8 cellular contexts compared by ENCODE assay signal in the genomic region with DNA sequence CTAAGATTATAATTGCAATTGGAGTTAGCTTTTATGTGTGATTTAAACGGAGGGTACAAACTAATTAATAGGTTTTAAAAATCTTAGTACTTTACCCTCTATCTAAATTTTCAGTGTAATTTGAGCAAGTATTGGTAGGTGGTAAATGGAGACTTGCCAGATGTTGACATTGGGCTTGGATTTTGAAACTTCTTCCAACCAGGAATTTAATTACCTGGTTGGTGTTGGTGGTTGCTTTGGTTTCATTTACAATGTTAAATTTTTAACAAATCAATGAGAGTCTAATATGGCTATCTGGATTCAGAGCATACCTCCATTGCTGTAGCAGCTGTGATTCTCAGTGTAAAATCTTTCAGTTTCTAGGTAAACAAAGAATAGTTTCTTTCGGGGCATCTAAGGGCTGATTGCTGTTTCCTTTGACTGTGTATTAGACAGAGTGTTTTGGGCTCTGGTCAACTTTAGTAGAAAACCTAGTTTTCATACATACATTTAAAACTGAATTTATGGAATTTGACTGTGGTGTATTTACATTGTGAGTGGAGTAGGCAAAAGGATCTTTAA. TPM values are rescaled to one million over a fixed set of nuclear protein-coding genes. Genes with fewer than 3 reads are reported as not detected.
DNase-seq lines count a peak whose midpoint lies in the region; ATAC-seq and TF ChIP-seq lines count a peak whose summit lies in the region.

No MANE protein-coding gene starts in this region.

- TF ChIP-seq CTCF in esophagus muscularis mucosa (IDR thresholded peaks at IDR 0.05), result no peak
- no peak for TF ChIP-seq CTCF in smooth muscle cell (IDR thresholded peaks at IDR 0.05; ENCODE audit: borderline replicate concordance, insufficient read depth, poor library complexity, severe bottlenecking)

- no peak overlapping the region for H3K9ac ChIP-seq in smooth muscle cell (ENCODE audit: low read depth)

- H3K9me3 ChIP-seq in esophagus muscularis mucosa (no peaks in the 10 kb centered on the region), smooth muscle cell (replicated peaks; ENCODE audit: low read depth) (no peaks in the 10 kb centered on the region)

- peaks cover 6 to 60% (median 55%) of the 10 kb centered on the region in 4 donors for H3K4me1 ChIP-seq in esophagus muscularis mucosa
- H3K4me1 ChIP-seq in smooth muscle cell (ENCODE audit: low read depth), result peaks cover 14% of the 10 kb centered on the region

- no peak for TF ChIP-seq POLR2A in esophagus muscularis mucosa (IDR thresholded peaks at IDR 0.05; ENCODE audit: low read depth)

- H3K27me3 ChIP-seq in esophagus muscularis mucosa (peaks cover 0 to 4% (median 0%) of the 10 kb centered on the region in 4 donors), smooth muscle cell (ENCODE audit: low read depth) (no peaks in the 10 kb centered on the region)

- H2AFZ ChIP-seq in smooth muscle cell (ENCODE audit: low read depth), result no peak overlapping the region

- WGBS in esophagus muscularis mucosa, result 18% methylated on average over 2 of the region's 2 CpGs
- WGBS in smooth muscle cell (ENCODE audit: low lambda C conversion rate), result 41% methylated on average over 2 of the region's 2 CpGs

- H4K20me1 ChIP-seq in smooth muscle cell (ENCODE audit: low read depth), result peaks cover 9% of the 10 kb centered on the region

- peak; percentile 46 for ATAC-seq in GM19467 (IDR thresholded peaks at IDR 0.05; ENCODE audit: unreplicated experiment)
- peak; percentile 30 for ATAC-seq in HG03442 (IDR thresholded peaks at IDR 0.05; ENCODE audit: unreplicated experiment)
- ATAC-seq in HG02759 (IDR thresholded peaks at IDR 0.05; ENCODE audit: unreplicated experiment), result no peak

- intact Hi-C loops in esophagus muscularis mucosa (cut with DNase I), result loop anchor here (2.0 to 5.0 kb wide), 3 partner anchors 143 to 163 kb away; no protein-coding TSS in a partner anchor

- TF ChIP-seq EP300 in esophagus muscularis mucosa (IDR thresholded peaks at IDR 0.05), result no peak

- H3K79me2 ChIP-seq in smooth muscle cell (ENCODE audit: low read depth), result peaks cover 17% of the 10 kb centered on the region

- peak overlapping the region; percentile 88 to 94 (median 93) for H3K27ac ChIP-seq in esophagus muscularis mucosa (replicated peaks in 1 of 4)
- peak overlapping the region; percentile 21 for H3K27ac ChIP-seq in smooth muscle cell (ENCODE audit: low read depth)

- H3K36me3 ChIP-seq in esophagus muscularis mucosa, result no peaks in the 10 kb centered on the region
- H3K36me3 ChIP-seq in smooth muscle cell (ENCODE audit: low read depth), result no peaks in the 10 kb centered on the region

- DNase-seq in esophagus muscularis mucosa (ENCODE audit: extremely low spot score) (no peak), smooth muscle cell (lab: John Stamatoyannopoulos, UW; ENCODE audit: unreplicated experiment) (no peak), Kasumi-1 (lab: John Stamatoyannopoulos, UW) (no peak), 8988T (no peak), NCI-H446 (lab: John Stamatoyannopoulos, UW) (no peak)

- H3K4me3 ChIP-seq in esophagus muscularis mucosa (peak overlapping the region; percentile 77 to 98 (median 95)), smooth muscle cell (peak overlapping the region; percentile 77)

- peaks cover 5% of the 10 kb centered on the region for H3F3A ChIP-seq in smooth muscle cell (ENCODE audit: low read depth)

- H3K4me2 ChIP-seq in smooth muscle cell, result peak overlapping the region; percentile 98

RNA-seq across cellular contexts. Expression of gene DAPK1, which starts 1.9 kb away (rescaled TPM):
- total RNA-seq in esophagus muscularis mucosa, result 10 to 100 TPM; 51.7 to 96.8 (median 80.7) TPM
- total RNA-seq in smooth muscle cell, result 17.6 and 20.3 TPM in 2 replicates
- polyA plus RNA-seq in smooth muscle cell, result 11.3 and 12.6 TPM in 2 replicates
